ENCODE assay signal across 12 cellular contexts in genomic region chr13:28313579-28313978, GRCh38.
A peak's percentile ranks its signal among the peaks of the same experiment; 100 is the strongest.
DNase-seq lines count a peak whose midpoint lies in the region; ATAC-seq and TF ChIP-seq lines count a peak whose summit lies in the region.
"Had no signal": no experiment of that assay in that cellular context is flagged by ENCODE, and none has a peak within 500 bp of the region (broad histone marks: within the 10 kb centered on the region; RNA-seq: fewer than 3 reads in every experiment).

No MANE protein-coding gene starts in this region.

- no peaks in the 10 kb centered on the region for H3K36me3 Mint-ChIP-seq in CD14-positive monocyte
- no peaks in the 10 kb centered on the region for H3K36me3 Mint-ChIP-seq in naive thymus-derived CD8-positive, alpha-beta T cell

- no peaks in the 10 kb centered on the region for H3K4me1 ChIP-seq in SK-N-SH (ENCODE audit: control insufficient read depth in 1 of 2, insufficient read depth in 2 of 2, low read depth in 1 of 2, low read length in 1 of 2)
- H3K4me1 ChIP-seq in hepatocyte (ENCODE audit: insufficient read depth): peaks cover 8% of the 10 kb centered on the region
- no peaks in the 10 kb centered on the region for H3K4me1 ChIP-seq in tibial artery

- intact Hi-C loops in CD14-positive monocyte (cut with micrococcal nuclease) (no loop called here), tibial artery (cut with DNase I; ENCODE audit: low total_unique reads) (no loop called here)

- no peak for TF ChIP-seq RAD21 in SK-N-SH (IDR thresholded peaks at IDR 0.05; ENCODE audit: low read length)

- no peaks in the 10 kb centered on the region for H3K9me2 ChIP-seq in SK-N-SH
- H3K9me2 ChIP-seq in hepatocyte (replicated peaks; ENCODE audit: insufficient read depth): no peaks in the 10 kb centered on the region

- H3K4me2 ChIP-seq in SK-N-SH (no peak overlapping the region), hepatocyte (no peak overlapping the region)

- CTCF ChIA-PET in SK-N-SH (lab: Yijun Ruan, JAX): interaction anchor here (3.8 kb wide), 1 partner anchor 11 kb away, joined by 16 read pairs; no protein-coding TSS in a partner anchor

- H3K4me3 ChIP-seq in GM12875 (ENCODE audit: low read depth, low read length): no peak overlapping the region
- H3K4me3 ChIP-seq in SK-N-SH (ENCODE audit: low read depth in 2 of 2, low read length in 1 of 2): no peak overlapping the region
- H3K4me3 ChIP-seq in hepatocyte: no peak overlapping the region
- no peak overlapping the region for H3K4me3 ChIP-seq in tibial artery
- H3K4me3 ChIP-seq: thoracic aorta had no signal

- H3K27ac Mint-ChIP-seq in CD14-positive monocyte: no peak overlapping the region
- no peak overlapping the region for H3K27ac Mint-ChIP-seq in naive thymus-derived CD8-positive, alpha-beta T cell
- H3K27ac Mint-ChIP-seq: activated B cell treated with CpG ODN at 0.5 μM for 24 hours had no signal

- ATAC-seq in left lobe of liver (no peak), GM19452 (IDR thresholded peaks at IDR 0.05; ENCODE audit: unreplicated experiment) (no peak)
- no peak for ATAC-seq in naive thymus-derived CD8-positive, alpha-beta T cell
- ATAC-seq: left colon had no signal

- H3K4me1 Mint-ChIP-seq in CD14-positive monocyte: peaks cover 11% of the 10 kb centered on the region
- no peaks in the 10 kb centered on the region for H3K4me1 Mint-ChIP-seq in naive thymus-derived CD8-positive, alpha-beta T cell
- H3K4me1 Mint-ChIP-seq: activated B cell treated with CpG ODN at 0.5 μM for 24 hours had no signal

- H3K9me3 Mint-ChIP-seq in CD14-positive monocyte: no peaks in the 10 kb centered on the region
- H3K9me3 Mint-ChIP-seq in naive thymus-derived CD8-positive, alpha-beta T cell: no peaks in the 10 kb centered on the region
- H3K9me3 Mint-ChIP-seq: activated B cell treated with CpG ODN at 0.5 μM for 24 hours had no signal

- WGBS in SK-N-SH (ENCODE audit: low lambda C conversion rate): 66% methylated on average over 6 of the region's 6 CpGs
- WGBS in hepatocyte (ENCODE audit: low lambda C conversion rate, missing lambda C conversion rate): 74% methylated on average over 6 of the region's 6 CpGs

- POLR2A ChIA-PET in SK-N-SH (lab: Yijun Ruan, JAX): no interaction called here
- POLR2A ChIA-PET in naive thymus-derived CD8-positive, alpha-beta T cell (lab: Charles Lee): no interaction called here

- TF ChIP-seq EP300 in SK-N-SH (IDR thresholded peaks at IDR 0.05; ENCODE audit: borderline replicate concordance in 1 of 2, low read depth in 1 of 2, low read length in 1 of 2): no peak

- no peaks in the 10 kb centered on the region for H4K20me1 ChIP-seq in SK-N-SH (ENCODE audit: insufficient read depth)
- no peaks in the 10 kb centered on the region for H4K20me1 ChIP-seq in hepatocyte (ENCODE audit: insufficient read depth, poor library complexity, severe bottlenecking)

- no peak overlapping the region for H3K9ac ChIP-seq in SK-N-SH

- H3K4me3 Mint-ChIP-seq in CD14-positive monocyte: no peak overlapping the region
- H3K4me3 Mint-ChIP-seq in naive thymus-derived CD8-positive, alpha-beta T cell: no peak overlapping the region
- H3K4me3 Mint-ChIP-seq: activated B cell treated with CpG ODN at 0.5 μM for 24 hours had no signal

- H3K27me3 Mint-ChIP-seq in CD14-positive monocyte (ENCODE audit: low read depth in 3 of 3): peaks cover 2 to 9% (median 8%) of the 10 kb centered on the region in 3 donors
- H3K27me3 Mint-ChIP-seq in naive thymus-derived CD8-positive, alpha-beta T cell: peaks cover 0 to 3% (median 0%) of the 10 kb centered on the region in 5 donors
- H3K27me3 Mint-ChIP-seq: activated B cell treated with CpG ODN at 0.5 μM for 24 hours had no signal

- DNase-seq in CD14-positive monocyte (ENCODE audit: low spot score) (no peak), SK-N-SH (no peak), hepatocyte (ENCODE audit: low spot score) (peak; percentile 29), left lobe of liver (ENCODE audit: low spot score) (no peak), tibial artery (no peak)
- DNase-seq in naive thymus-derived CD8-positive, alpha-beta T cell: no peak
- DNase-seq: activated B cell treated with CpG ODN at 0.5 μM for 24 hours, NCI-H226 had no signal

- TF ChIP-seq CTCF in CD14-positive monocyte (IDR thresholded peaks at IDR 0.05): peak; percentile 27
- TF ChIP-seq CTCF in GM12875 (IDR thresholded peaks at IDR 0.05; ENCODE audit: borderline replicate concordance, insufficient read depth, low read depth, low read length): 0 out of 2 replicates have a peak, but pooled peaks have one; percentile 9
- TF ChIP-seq CTCF in SK-N-SH (IDR thresholded peaks at IDR 0.05): peak; percentile 37
- peak; percentile 24 for TF ChIP-seq CTCF in hepatocyte (IDR thresholded peaks at IDR 0.05; ENCODE audit: poor library complexity)
- TF ChIP-seq CTCF in tibial artery (IDR thresholded peaks at IDR 0.05): no peak

- no peaks in the 10 kb centered on the region for H3F3A ChIP-seq in SK-N-SH (replicated peaks; ENCODE audit: insufficient read depth)

- H3K9me3 ChIP-seq in SK-N-SH (no peaks in the 10 kb centered on the region), hepatocyte (ENCODE audit: low read depth) (no peaks in the 10 kb centered on the region), tibial artery (no peaks in the 10 kb centered on the region)
- H3K9me3 ChIP-seq: thoracic aorta had no signal

- H3K36me3 ChIP-seq in SK-N-SH (replicated peaks in 1 of 2; ENCODE audit: control insufficient read depth in 1 of 2, insufficient read depth in 2 of 2, low read length in 1 of 2) (no peaks in the 10 kb centered on the region), hepatocyte (replicated peaks; ENCODE audit: insufficient read depth, low read depth) (no peaks in the 10 kb centered on the region), tibial artery (no peaks in the 10 kb centered on the region)
- H3K36me3 ChIP-seq: thoracic aorta had no signal

- H3K79me2 ChIP-seq in SK-N-SH (ENCODE audit: insufficient read depth) (no peaks in the 10 kb centered on the region), hepatocyte (no peaks in the 10 kb centered on the region)

- H3K27me3 ChIP-seq in SK-N-SH (ENCODE audit: insufficient read depth) (no peaks in the 10 kb centered on the region), hepatocyte (no peaks in the 10 kb centered on the region), tibial artery (peaks cover 0 to under 1% of the 10 kb centered on the region in 2 donors)

- H2AFZ ChIP-seq in SK-N-SH (ENCODE audit: low read depth) (no peak overlapping the region), hepatocyte (no peak overlapping the region)

- no peak overlapping the region for H3K27ac ChIP-seq in SK-N-SH (ENCODE audit: low read depth in 2 of 2, low read length in 1 of 2)
- H3K27ac ChIP-seq in hepatocyte: no peak overlapping the region
- no peak overlapping the region for H3K27ac ChIP-seq in tibial artery
- H3K27ac ChIP-seq: thoracic aorta had no signal

TF ChIP-seq in SK-N-SH, 30 proteins besides CTCF, POLR2A, EP300 and RAD21 (continues in another document):
- TF ChIP-seq USF1 (IDR thresholded peaks at IDR 0.05; ENCODE audit: borderline replicate concordance, low read depth) (no peak), CHD2 (IDR thresholded peaks at IDR 0.05; ENCODE audit: low read length, partially characterized antibody) (no peak), RXRA (IDR thresholded peaks at IDR 0.05; ENCODE audit: borderline replicate concordance, low read depth) (no peak), FOSL2 (IDR thresholded peaks at IDR 0.05; ENCODE audit: borderline replicate concordance, low read depth) (no peak), YY1 (IDR thresholded peaks at IDR 0.05; ENCODE audit: low read depth) (no peak), USF2 (IDR thresholded peaks at IDR 0.05; ENCODE audit: borderline replicate concordance, low read depth, low read length) (no peak), MXI1 (IDR thresholded peaks at IDR 0.05; ENCODE audit: low read depth, low read length) (no peak), JUND (IDR thresholded peaks at IDR 0.05) (no peak), GATA2 (CRISPR knock-in tag; IDR thresholded peaks at IDR 0.05) (no peak), GABPA (IDR thresholded peaks at IDR 0.05; ENCODE audit: low read depth) (no peak), RFX5 (IDR thresholded peaks at IDR 0.05; ENCODE audit: low read length) (no peak), NRF1 (IDR thresholded peaks at IDR 0.05; ENCODE audit: low read depth, low read length) (no peak), ELF1 (IDR thresholded peaks at IDR 0.05) (no peak), MEF2A (IDR thresholded peaks at IDR 0.05; ENCODE audit: borderline replicate concordance, low read depth) (no peak), TCF12 (IDR thresholded peaks at IDR 0.05) (no peak)

Comparison
In these comparisons a context has a peak if more than half of its experiments do, and no peak if none do; other contexts are left out.
1. CTCF ChIP-seq: peak in CD14-positive monocyte (single experiment), GM12875 (single experiment), SK-N-SH (single experiment) and hepatocyte (single experiment); none in tibial artery (0 of 2).